In the genomic region with DNA sequence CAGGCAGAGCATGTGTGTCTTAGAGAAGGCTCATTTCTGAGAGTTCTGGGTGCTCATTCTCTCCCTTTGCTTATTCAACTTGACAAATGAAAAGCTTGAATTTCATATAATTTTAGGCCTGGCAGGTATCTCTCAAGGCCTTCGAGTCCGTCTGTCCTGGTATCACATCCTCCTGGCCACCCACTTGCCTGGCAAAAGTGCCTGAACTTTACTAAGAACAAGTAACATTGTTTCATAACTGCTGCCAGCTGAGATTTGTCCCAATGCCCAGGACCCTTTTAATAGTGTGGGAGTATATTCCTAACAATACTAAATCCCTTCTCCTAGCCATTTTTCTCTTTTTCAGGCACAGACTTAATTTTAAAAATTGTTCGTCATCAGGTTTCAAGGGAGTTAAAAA, we compare ENCODE assay signal across 26 cellular contexts. TPM values are rescaled to one million over a fixed set of nuclear protein-coding genes. Genes with fewer than 3 reads are reported as not detected.
DNase-seq lines count a peak whose midpoint lies in the region; ATAC-seq and TF ChIP-seq lines count a peak whose summit lies in the region.
"Had no signal": no experiment of that assay in that cellular context is flagged by ENCODE, and none has a peak within 500 bp of the region (broad histone marks: within the 10 kb centered on the region; RNA-seq: fewer than 3 reads in every experiment).

No MANE protein-coding gene starts in this region.

- no peaks in the 10 kb centered on the region for H3K9me3 ChIP-seq in left ventricle myocardium inferior (replicated peaks)
- H3K9me3 ChIP-seq in thyroid gland = no peaks in the 10 kb centered on the region
- H3K9me3 ChIP-seq: BE2C, spleen had no signal

- ATAC-seq in sciatic nerve = peak; percentile 48
- ATAC-seq in activated T-cell treated with anti-CD3 and anti-CD28 coated beads, Interleukin-2, amount 50 U/mL, for 72 hours (replicated peaks in 1 of 2) = no peak
- ATAC-seq in GM18868 (IDR thresholded peaks at IDR 0.05; ENCODE audit: unreplicated experiment) = no peak
- ATAC-seq: activated CD4-positive, CD25-positive, alpha-beta regulatory T cell treated with anti-CD3 and anti-CD28 coated beads, Interleukin-2, amount 50 U/mL, for 24 hours; GM23338 had no signal

- H3K27ac Mint-ChIP-seq in activated T-cell treated with anti-CD3 and anti-CD28 coated beads, Interleukin-2, amount 50 U/mL, for 72 hours = no peak overlapping the region
- H3K27ac Mint-ChIP-seq: activated CD4-positive, alpha-beta memory T cell treated with anti-CD3 and anti-CD28 coated beads, Interleukin-2, amount 10 ng/mL, durations not matched to agents 7 days and 5 days; activated naive CD4-positive, alpha-beta T cell treated with anti-CD3 and anti-CD28 coated beads, Interleukin-2, amount 50 U/mL, for 24 hours; activated T-helper 2 cell treated with anti-CD3 and anti-CD28 coated beads, Interferon-gamma antibody, Interleukin-2, Interleukin-4, amounts not matched to agents 10 μg/mL and 5 μg/mL and 100 μg/mL, durations not matched to agents 14 hours and 24 hours and 36 hours; CD8-positive, alpha-beta memory T cell; GM23338; T-helper 1 cell treated with Interleukin-12 subunit alpha and Interleukin-12 subunit beta and Interleukin-4 antibody, amounts not matched to agents 30 μg/mL and 1 μg/mL, for 36 hours had no signal

- intact Hi-C loops in left ventricle myocardium inferior (cut with micrococcal nuclease) = no loop called here
- intact Hi-C loops in sciatic nerve (cut with DNase I) = no loop called here
- intact Hi-C loops in thyroid gland (cut with DNase I) = no loop called here

- 79 to 80% methylated on average over 3 of the region's 3 CpGs for WGBS in thyroid gland, 2 donors

- H3K4me3 ChIP-seq in left ventricle myocardium inferior (no peak overlapping the region), thyroid gland (replicated peaks in 1 of 3) (no peak overlapping the region)
- H3K4me3 ChIP-seq: GM23338, SK-N-MC, spleen had no signal

- no peak overlapping the region for H3K4me3 Mint-ChIP-seq in activated T-cell treated with anti-CD3 and anti-CD28 coated beads, Interleukin-2, amount 50 U/mL, for 72 hours
- H3K4me3 Mint-ChIP-seq: activated CD4-positive, alpha-beta memory T cell treated with anti-CD3 and anti-CD28 coated beads, Interleukin-2, amount 10 ng/mL, durations not matched to agents 7 days and 5 days; activated naive CD4-positive, alpha-beta T cell treated with anti-CD3 and anti-CD28 coated beads, Interleukin-2, amount 50 U/mL, for 24 hours; CD8-positive, alpha-beta memory T cell; GM23338; T-helper 1 cell treated with Interleukin-12 subunit alpha and Interleukin-12 subunit beta and Interleukin-4 antibody, amounts not matched to agents 30 μg/mL and 1 μg/mL, for 36 hours had no signal

- TF ChIP-seq CTCF in left ventricle myocardium inferior (IDR thresholded peaks at IDR 0.05; ENCODE audit: borderline replicate concordance) (no peak), thyroid gland (IDR thresholded peaks at IDR 0.05) (no peak)

- peak overlapping the region; percentile 49 for H3K27ac ChIP-seq in cingulate gyrus (ENCODE audit: low read depth, low read length)
- peak overlapping the region; percentile 83 for H3K27ac ChIP-seq in left ventricle myocardium inferior (replicated peaks)
- H3K27ac ChIP-seq in thyroid gland = peak overlapping the region in 2 of 3 donors; percentile 34 to 56
- H3K27ac ChIP-seq: SK-N-MC, spleen had no signal

- no peak for DNase-seq in left ventricle myocardium inferior
- DNase-seq in sciatic nerve (ENCODE audit: low spot score) = no peak
- no peak for DNase-seq in thyroid gland
- DNase-seq in NCI-H524 treated with DMSO at 0.1 percent for 48 hours (lab: John Stamatoyannopoulos, UW) = no peak
- no peak for DNase-seq in activated T-cell treated with anti-CD3 and anti-CD28 coated beads, Interleukin-2, amount 50 U/mL, for 72 hours
- DNase-seq: ACHN; activated CD4-positive, alpha-beta memory T cell treated with anti-CD3 and anti-CD28 coated beads, Interleukin-2, amount 10 ng/mL, durations not matched to agents 7 days and 5 days; activated CD8-positive, alpha-beta memory T cell treated with anti-CD3 and anti-CD28 coated beads, Interleukin-2, amount 50 U/mL, for 48 hours; amygdala; BE2C; CD8-positive, alpha-beta memory T cell; KG1; MM.1S; NCI-H2081 treated with DMSO at 0.1 percent for 48 hours; NCI-H446; RPMI8226; spleen; stimulated activated CD4-positive, alpha-beta T cell treated with anti-CD3 and anti-CD28 coated beads, Interleukin-2, amount 100 ng/mL, for 48 hours had no signal

- H3K4me1 ChIP-seq in left ventricle myocardium inferior (peaks cover 39% of the 10 kb centered on the region), thyroid gland (peaks cover 4 to 27% of the 10 kb centered on the region in 2 donors)
- H3K4me1 ChIP-seq: BE2C, spleen had no signal

- no peaks in the 10 kb centered on the region for H3K36me3 Mint-ChIP-seq in activated T-cell treated with anti-CD3 and anti-CD28 coated beads, Interleukin-2, amount 50 U/mL, for 72 hours (ENCODE audit: insufficient read depth in 2 of 2)
- H3K36me3 Mint-ChIP-seq: activated naive CD4-positive, alpha-beta T cell treated with anti-CD3 and anti-CD28 coated beads, Interleukin-2, amount 50 U/mL, for 24 hours; CD8-positive, alpha-beta memory T cell had no signal

- H3K27me3 ChIP-seq in left ventricle myocardium inferior (ENCODE audit: low read depth) = no peaks in the 10 kb centered on the region
- no peaks in the 10 kb centered on the region for H3K27me3 ChIP-seq in thyroid gland
- H3K27me3 ChIP-seq: BE2C, spleen had no signal

- H3K9me3 Mint-ChIP-seq in activated T-cell treated with anti-CD3 and anti-CD28 coated beads, Interleukin-2, amount 50 U/mL, for 72 hours = no peaks in the 10 kb centered on the region
- H3K9me3 Mint-ChIP-seq: activated CD4-positive, alpha-beta memory T cell treated with anti-CD3 and anti-CD28 coated beads, Interleukin-2, amount 10 ng/mL, durations not matched to agents 7 days and 5 days; activated naive CD4-positive, alpha-beta T cell treated with anti-CD3 and anti-CD28 coated beads, Interleukin-2, amount 50 U/mL, for 24 hours; activated T-helper 2 cell treated with anti-CD3 and anti-CD28 coated beads, Interferon-gamma antibody, Interleukin-2, Interleukin-4, amounts not matched to agents 10 μg/mL and 5 μg/mL and 100 μg/mL, durations not matched to agents 14 hours and 24 hours and 36 hours; CD8-positive, alpha-beta memory T cell; GM23338; T-helper 1 cell treated with Interleukin-12 subunit alpha and Interleukin-12 subunit beta and Interleukin-4 antibody, amounts not matched to agents 30 μg/mL and 1 μg/mL, for 36 hours had no signal

- no peaks in the 10 kb centered on the region for H3K4me1 Mint-ChIP-seq in activated T-cell treated with anti-CD3 and anti-CD28 coated beads, Interleukin-2, amount 50 U/mL, for 72 hours (ENCODE audit: low read depth)
- H3K4me1 Mint-ChIP-seq: activated CD4-positive, alpha-beta memory T cell treated with anti-CD3 and anti-CD28 coated beads, Interleukin-2, amount 10 ng/mL, durations not matched to agents 7 days and 5 days; activated naive CD4-positive, alpha-beta T cell treated with anti-CD3 and anti-CD28 coated beads, Interleukin-2, amount 50 U/mL, for 24 hours; CD8-positive, alpha-beta memory T cell had no signal

- no peaks in the 10 kb centered on the region for H3K27me3 Mint-ChIP-seq in activated T-cell treated with anti-CD3 and anti-CD28 coated beads, Interleukin-2, amount 50 U/mL, for 72 hours (ENCODE audit: low read depth)
- H3K27me3 Mint-ChIP-seq: activated CD4-positive, alpha-beta memory T cell treated with anti-CD3 and anti-CD28 coated beads, Interleukin-2, amount 10 ng/mL, durations not matched to agents 7 days and 5 days had no signal

- TF ChIP-seq POLR2A in thyroid gland (IDR thresholded peaks at IDR 0.05) = no peak

- peaks cover 46% of the 10 kb centered on the region for H3K36me3 ChIP-seq in left ventricle myocardium inferior
- H3K36me3 ChIP-seq in thyroid gland = peaks cover 15 to 18% of the 10 kb centered on the region in 2 donors
- H3K36me3 ChIP-seq: BE2C had no signal

RNA-seq across cellular contexts. Expression of a gene that starts 18.1 kb away (rescaled TPM):
- total RNA-seq in left ventricle myocardium inferior (50.6 TPM), sciatic nerve (40.7 TPM), thyroid gland (100 to 1,000 TPM in 2 of 4 donors, 10 to 100 TPM in 2; 70.8 to 123 (median 92.9) TPM)
- under 1 TPM in 1 of 2 donors, not detected in 1; 0.74 TPM for total RNA-seq in activated T-cell treated with anti-CD3 and anti-CD28 coated beads, Interleukin-2, amount 50 U/mL, for 72 hours
- total RNA-seq: activated CD4-positive, alpha-beta memory T cell treated with anti-CD3 and anti-CD28 coated beads, Interleukin-2, amount 10 ng/mL, durations not matched to agents 7 days and 5 days; activated T-helper 2 cell treated with anti-CD3 and anti-CD28 coated beads, Interferon-gamma antibody, Interleukin-2, Interleukin-4, amounts not matched to agents 10 μg/mL and 5 μg/mL and 100 μg/mL, durations not matched to agents 14 hours and 24 hours and 36 hours had no signal

RNA-seq across cellular contexts. Expression of a gene that starts 56.4 kb away (rescaled TPM):
- total RNA-seq in left ventricle myocardium inferior = 5.6 TPM
- 3.4 TPM for total RNA-seq in sciatic nerve
- total RNA-seq in thyroid gland = 1 to 10 TPM; 3.9 to 5.4 (median 4.9) TPM
- under 1 TPM; 0.62 to 0.74 TPM for total RNA-seq in activated T-cell treated with anti-CD3 and anti-CD28 coated beads, Interleukin-2, amount 50 U/mL, for 72 hours

RNA-seq across cellular contexts. Expression of a gene that starts 56.8 kb away (rescaled TPM):
- total RNA-seq in left ventricle myocardium inferior (86.6 TPM), sciatic nerve (11.5 TPM), thyroid gland (10 to 100 TPM in 3 of 4 donors, 1 to 10 TPM in 1; 8.3 to 16.1 (median 11.9) TPM)
- total RNA-seq in activated T-cell treated with anti-CD3 and anti-CD28 coated beads, Interleukin-2, amount 50 U/mL, for 72 hours = 1 to 10 TPM in 1 of 2 donors, under 1 TPM in 1; 0.41 to 2.2 TPM
- total RNA-seq: activated CD4-positive, alpha-beta memory T cell treated with anti-CD3 and anti-CD28 coated beads, Interleukin-2, amount 10 ng/mL, durations not matched to agents 7 days and 5 days; activated T-helper 2 cell treated with anti-CD3 and anti-CD28 coated beads, Interferon-gamma antibody, Interleukin-2, Interleukin-4, amounts not matched to agents 10 μg/mL and 5 μg/mL and 100 μg/mL, durations not matched to agents 14 hours and 24 hours and 36 hours had no signal

Comparison
In these comparisons a context has a peak if more than half of its experiments do, and no peak if none do; other contexts are left out.
1. RNA of a gene that starts 18.1 kb away (total RNA-seq): 70.8 to 123 TPM in thyroid gland, 50.6 TPM in left ventricle myocardium inferior (single experiment) and 40.7 TPM in sciatic nerve (single experiment); 0.74 TPM in activated T-cell treated with anti-CD3 and anti-CD28 coated beads, Interleukin-2, amount 50 U/mL, for 72 hours; every median in the first group is over 10 times any median in the second.
2. Peak in every context shown above with its lines, with median percentiles within 50 percentile points of each other: H3K27ac ChIP-seq.